In genomic region chr17:4548061-4548461, GRCh38 we compare ENCODE assay signal across 22 cellular contexts. TPM values are rescaled to one million over a fixed set of nuclear protein-coding genes. Genes with fewer than 3 reads are reported as not detected.
"Had no signal": no experiment of that assay in that cellular context is flagged by ENCODE, and none has a peak within 500 bp of the region (broad histone marks: within the 10 kb centered on the region; RNA-seq: fewer than 3 reads in every experiment).

No MANE protein-coding gene starts in this region.

- H3K36me3 Mint-ChIP-seq: natural killer cell treated with Interleukin-12 subunit alpha and Interleukin-12 subunit beta and Interleukin-15 and Interleukin-18, amount 100 ng/mL, for 72 hours had no signal

- DNase-seq: cerebellar nuclear complex; effector memory CD8-positive, alpha-beta T cell; gastrocnemius medialis; heart right ventricle; hypothalamus; lower lobe of right lung; small intestine; stimulated activated CD4-positive, alpha-beta T cell treated with anti-CD3 and anti-CD28 coated beads, Interleukin-4, amount 100 ng/mL, for 24 hours; stomach; substantia nigra; transverse colon had no signal

- H3K9me3 Mint-ChIP-seq: dendritic cell treated with granulocyte-macrophage colony-stimulating factor and Interleukin-4, amounts not matched to agents 40 ng/mL and 50 ng/mL, for 4 days; effector memory CD8-positive, alpha-beta T cell; memory B cell; mesothelial cell of epicardium; natural killer cell treated with Interleukin-12 subunit alpha and Interleukin-12 subunit beta and Interleukin-15 and Interleukin-18, amount 100 ng/mL, for 72 hours; stimulated activated memory B cell treated with anti-CD40 and anti-IgM and Interleukin-4, amounts not matched to agents 10 μg/mL and 1 μg/mL and 100 μg/mL, for 72 hours had no signal

- ATAC-seq: effector memory CD8-positive, alpha-beta T cell; heart right ventricle; left lung; lower lobe of right lung; natural killer cell treated with Interleukin-12 subunit alpha and Interleukin-12 subunit beta and Interleukin-15 and Interleukin-18, amount 100 ng/mL, for 72 hours; stimulated activated memory B cell treated with anti-CD40 and anti-IgM and Interleukin-4, amounts not matched to agents 10 μg/mL and 1 μg/mL and 100 μg/mL, for 72 hours had no signal

- H3K9me3 ChIP-seq: esophagus muscularis mucosa, gastrocnemius medialis, heart right ventricle, left lung, lower lobe of right lung, stomach, thoracic aorta, transverse colon had no signal

- H3K27me3 Mint-ChIP-seq: dendritic cell treated with granulocyte-macrophage colony-stimulating factor and Interleukin-4, amounts not matched to agents 40 ng/mL and 50 ng/mL, for 4 days; effector memory CD8-positive, alpha-beta T cell; memory B cell; natural killer cell treated with Interleukin-12 subunit alpha and Interleukin-12 subunit beta and Interleukin-15 and Interleukin-18, amount 100 ng/mL, for 72 hours; stimulated activated memory B cell treated with anti-CD40 and anti-IgM and Interleukin-4, amounts not matched to agents 10 μg/mL and 1 μg/mL and 100 μg/mL, for 72 hours had no signal

- H3K4me1 ChIP-seq: esophagus muscularis mucosa, heart right ventricle, left lung, lower lobe of right lung, transverse colon had no signal

- H3K4me1 Mint-ChIP-seq: memory B cell; stimulated activated memory B cell treated with anti-CD40 and anti-IgM and Interleukin-4, amounts not matched to agents 10 μg/mL and 1 μg/mL and 100 μg/mL, for 72 hours had no signal

- H3K27me3 ChIP-seq: esophagus muscularis mucosa, gastrocnemius medialis, heart right ventricle, left lung, stomach, transverse colon had no signal

- H3K4me3 Mint-ChIP-seq: dendritic cell treated with granulocyte-macrophage colony-stimulating factor and Interleukin-4, amounts not matched to agents 40 ng/mL and 50 ng/mL, for 4 days; effector memory CD8-positive, alpha-beta T cell; memory B cell; mesothelial cell of epicardium; natural killer cell treated with Interleukin-12 subunit alpha and Interleukin-12 subunit beta and Interleukin-15 and Interleukin-18, amount 100 ng/mL, for 72 hours; stimulated activated memory B cell treated with anti-CD40 and anti-IgM and Interleukin-4, amounts not matched to agents 10 μg/mL and 1 μg/mL and 100 μg/mL, for 72 hours had no signal

- H3K4me3 ChIP-seq: esophagus muscularis mucosa, gastrocnemius medialis, heart right ventricle, left lung, lower lobe of right lung, stomach, thoracic aorta, transverse colon had no signal

- H3K27ac ChIP-seq: epithelial cell of prostate, esophagus muscularis mucosa, gastrocnemius medialis, heart right ventricle, left lung, lower lobe of right lung, stomach, thoracic aorta, transverse colon had no signal

RNA-seq across cellular contexts. Expression of gene GGT6, which starts 12.3 kb away (rescaled TPM):
- total RNA-seq: esophagus muscularis mucosa; fibroblast of villous mesenchyme; natural killer cell treated with Interleukin-12 subunit alpha and Interleukin-12 subunit beta and Interleukin-15 and Interleukin-18, amount 100 ng/mL, for 72 hours; pulmonary artery endothelial cell; thoracic aorta had no signal

RNA-seq across cellular contexts. Expression of gene SMTNL2, which starts 36.3 kb away (rescaled TPM):
- total RNA-seq: fibroblast of villous mesenchyme; natural killer cell treated with Interleukin-12 subunit alpha and Interleukin-12 subunit beta and Interleukin-15 and Interleukin-18, amount 100 ng/mL, for 72 hours; pulmonary artery endothelial cell had no signal

RNA-seq across cellular contexts. Expression of gene SPNS2, which starts 49.4 kb away (rescaled TPM):
- total RNA-seq: natural killer cell treated with Interleukin-12 subunit alpha and Interleukin-12 subunit beta and Interleukin-15 and Interleukin-18, amount 100 ng/mL, for 72 hours had no signal
